In genomic region chr15:95912280-95912625, GRCh38 we compare ENCODE assay signal across 11 cellular contexts.
"Had no signal": no experiment of that assay in that cellular context is flagged by ENCODE, and none has a peak within 500 bp of the region (broad histone marks: within the 10 kb centered on the region; RNA-seq: fewer than 3 reads in every experiment).

No MANE protein-coding gene starts in this region.

- H3K27me3 ChIP-seq: tibial artery had no signal

- H3K9me3 Mint-ChIP-seq: activated CD4-positive, alpha-beta memory T cell treated with anti-CD3 and anti-CD28 coated beads, Interleukin-2, amount 10 ng/mL, durations not matched to agents 7 days and 5 days; naive B cell; stimulated activated effector memory CD8-positive, alpha-beta T cell treated with anti-CD3 and anti-CD28 coated beads, Interleukin-12 subunit alpha, Interleukin-12 subunit beta, amount 100 ng/mL, for 72 hours; T-helper 2 cell treated with Interferon-gamma antibody and Interleukin-4, amounts not matched to agents 5 μg/mL and 100 μg/mL, for 36 hours had no signal

- H3K27me3 Mint-ChIP-seq: activated CD4-positive, alpha-beta memory T cell treated with anti-CD3 and anti-CD28 coated beads, Interleukin-2, amount 10 ng/mL, durations not matched to agents 7 days and 5 days; naive B cell had no signal

- H3K9me3 ChIP-seq: heart right ventricle, tibial artery had no signal

- H3K4me3 ChIP-seq: coronary artery, heart right ventricle, tibial artery had no signal

- H3K4me1 ChIP-seq: heart right ventricle, tibial artery had no signal

- H3K4me3 Mint-ChIP-seq: activated CD4-positive, alpha-beta memory T cell treated with anti-CD3 and anti-CD28 coated beads, Interleukin-2, amount 10 ng/mL, durations not matched to agents 7 days and 5 days; naive B cell; stimulated activated effector memory CD8-positive, alpha-beta T cell treated with anti-CD3 and anti-CD28 coated beads, Interleukin-12 subunit alpha, Interleukin-12 subunit beta, amount 100 ng/mL, for 72 hours; T-helper 2 cell treated with Interferon-gamma antibody and Interleukin-4, amounts not matched to agents 5 μg/mL and 100 μg/mL, for 36 hours had no signal

- H3K27ac ChIP-seq: coronary artery, heart right ventricle, tibial artery had no signal

- H3K4me1 Mint-ChIP-seq: activated CD4-positive, alpha-beta memory T cell treated with anti-CD3 and anti-CD28 coated beads, Interleukin-2, amount 10 ng/mL, durations not matched to agents 7 days and 5 days; naive B cell; stimulated activated effector memory CD8-positive, alpha-beta T cell treated with anti-CD3 and anti-CD28 coated beads, Interleukin-12 subunit alpha, Interleukin-12 subunit beta, amount 100 ng/mL, for 72 hours had no signal

- DNase-seq: activated CD4-positive, alpha-beta memory T cell treated with anti-CD3 and anti-CD28 coated beads, Interleukin-2, amount 10 ng/mL, durations not matched to agents 7 days and 5 days; activated naive CD4-positive, alpha-beta T cell treated with Interleukin-2 at 50 U/mL for 16 hours; effector CD4-positive, alpha-beta T cell; heart right ventricle; naive B cell; nucleus accumbens; right cardiac atrium; tibial artery had no signal

- ATAC-seq: heart right ventricle; right cardiac atrium; stimulated activated effector memory CD8-positive, alpha-beta T cell treated with anti-CD3 and anti-CD28 coated beads, Interleukin-12 subunit alpha, Interleukin-12 subunit beta, amount 100 ng/mL, for 72 hours had no signal

- H3K27ac Mint-ChIP-seq: activated CD4-positive, alpha-beta memory T cell treated with anti-CD3 and anti-CD28 coated beads, Interleukin-2, amount 10 ng/mL, durations not matched to agents 7 days and 5 days; naive B cell; stimulated activated effector memory CD8-positive, alpha-beta T cell treated with anti-CD3 and anti-CD28 coated beads, Interleukin-12 subunit alpha, Interleukin-12 subunit beta, amount 100 ng/mL, for 72 hours; T-helper 2 cell treated with Interferon-gamma antibody and Interleukin-4, amounts not matched to agents 5 μg/mL and 100 μg/mL, for 36 hours had no signal

- H3K36me3 ChIP-seq: heart right ventricle, tibial artery had no signal

- H3K36me3 Mint-ChIP-seq: naive B cell; stimulated activated effector memory CD8-positive, alpha-beta T cell treated with anti-CD3 and anti-CD28 coated beads, Interleukin-12 subunit alpha, Interleukin-12 subunit beta, amount 100 ng/mL, for 72 hours had no signal
